In genomic region chr14:65239143-65239672, GRCh38 we compare ENCODE assay signal across 1 cellular context.
TF ChIP-seq lines count a peak whose summit lies in the region.

No MANE protein-coding gene starts in this region.

TF ChIP-seq in HepG2, 621 proteins besides CTCF, POLR2A, EP300 and RAD21 (continued from another document and continues in another):
- TF ChIP-seq LCORL (IDR thresholded peaks at IDR 0.05) (no peak), LCORL (CRISPR knock-in tag; IDR thresholded peaks at IDR 0.05) (0 out of 2 replicates have a peak, but pooled peaks have one; percentile 19), ZNF383 (CRISPR knock-in tag; IDR thresholded peaks at IDR 0.05; ENCODE audit: borderline replicate concordance) (no peak), MXD4 (CRISPR knock-in tag; IDR thresholded peaks at IDR 0.05) (no peak), SMYD3 (CRISPR knock-in tag; IDR thresholded peaks at IDR 0.05) (no peak), POLR2AphosphoS5 (IDR thresholded peaks at IDR 0.05; ENCODE audit: low read depth, low read length) (no peak), KDM6A (CRISPR knock-in tag; IDR thresholded peaks at IDR 0.05; ENCODE audit: low read depth) (no peak), ZNF367 (CRISPR knock-in tag; IDR thresholded peaks at IDR 0.05; ENCODE audit: borderline replicate concordance) (no peak), ZNF773 (CRISPR knock-in tag; IDR thresholded peaks at IDR 0.05; ENCODE audit: borderline replicate concordance) (no peak), ZBTB7B (CRISPR knock-in tag; IDR thresholded peaks at IDR 0.05) (0 out of 2 replicates have a peak, but pooled peaks have one; percentile 30), KMT2B (CRISPR knock-in tag; IDR thresholded peaks at IDR 0.05) (no peak), CBFB (CRISPR knock-in tag; IDR thresholded peaks at IDR 0.05) (no peak), ZFX (CRISPR knock-in tag; IDR thresholded peaks at IDR 0.05; ENCODE audit: low read depth) (peak; percentile 17; the same call in 1 of the 2 replicates), ZNF44 (CRISPR knock-in tag; IDR thresholded peaks at IDR 0.05) (no peak), GMEB1 (CRISPR knock-in tag; IDR thresholded peaks at IDR 0.05; ENCODE audit: borderline replicate concordance) (no peak), ZNF33B (CRISPR knock-in tag; IDR thresholded peaks at IDR 0.05) (no peak), ZNF556 (CRISPR knock-in tag; IDR thresholded peaks at IDR 0.05; ENCODE audit: borderline replicate concordance) (no peak), FOXO1 (CRISPR knock-in tag; IDR thresholded peaks at IDR 0.05) (peak; percentile 39; the same call in 1 of the 2 replicates), ZFP90 (CRISPR knock-in tag; IDR thresholded peaks at IDR 0.05; ENCODE audit: borderline replicate concordance) (no peak), ZNF770 (CRISPR knock-in tag; IDR thresholded peaks at IDR 0.05) (0 out of 2 replicates have a peak, but pooled peaks have one; percentile 14), PCBP2 (optimal IDR thresholded peaks at IDR 0.05; ENCODE audit: low read depth, low read length, poor library complexity, severe bottlenecking) (no peak), RXRA (CRISPR knock-in tag; IDR thresholded peaks at IDR 0.05) (peak; percentile 83; the same call in 1 of the 2 replicates), ZNF768 (CRISPR knock-in tag; IDR thresholded peaks at IDR 0.05) (peak; percentile 69; the same call in 1 of the 2 replicates), TFAP4 (IDR thresholded peaks at IDR 0.05; ENCODE audit: borderline replicate concordance, low read depth) (no peak; the same call in 1 of the 2 replicates), ZNF276 (CRISPR knock-in tag; IDR thresholded peaks at IDR 0.05; ENCODE audit: low read depth) (no peak), DR1 (CRISPR knock-in tag; IDR thresholded peaks at IDR 0.05) (no peak), NFKB2 (CRISPR knock-in tag; IDR thresholded peaks at IDR 0.05; ENCODE audit: borderline replicate concordance) (no peak), HDAC6 (IDR thresholded peaks at IDR 0.05; ENCODE audit: low read depth, low read length) (no peak), KLF16 (CRISPR knock-in tag; IDR thresholded peaks at IDR 0.05) (no peak), MLLT10 (CRISPR knock-in tag; IDR thresholded peaks at IDR 0.05) (no peak), ZNF589 (CRISPR knock-in tag; conservative IDR thresholded peaks at IDR 0.05) (no peak), ZMYM3 (CRISPR knock-in tag; IDR thresholded peaks at IDR 0.05) (no peak), SOX5 (CRISPR knock-in tag; IDR thresholded peaks at IDR 0.05; ENCODE audit: borderline replicate concordance) (peak; percentile 56; the same call in 1 of the 2 replicates), HNF4G (IDR thresholded peaks at IDR 0.05; ENCODE audit: borderline replicate concordance, low read depth, low read length) (peak; percentile 57; the same call in 1 of the 2 replicates), HNF4G (CRISPR knock-in tag; IDR thresholded peaks at IDR 0.05; ENCODE audit: borderline replicate concordance, low read depth) (no peak), ZSCAN25 (CRISPR knock-in tag; IDR thresholded peaks at IDR 0.05) (no peak), CEBPG (CRISPR knock-in tag; IDR thresholded peaks at IDR 0.05) (no peak; the same call in 1 of the 2 replicates), TRAFD1 (CRISPR knock-in tag; IDR thresholded peaks at IDR 0.05; ENCODE audit: borderline replicate concordance) (no peak), FOXA3 (CRISPR knock-in tag; IDR thresholded peaks at IDR 0.05) (0 out of 2 replicates have a peak, but pooled peaks have one; percentile 31)
- TF ChIP-seq, protein P1, sequence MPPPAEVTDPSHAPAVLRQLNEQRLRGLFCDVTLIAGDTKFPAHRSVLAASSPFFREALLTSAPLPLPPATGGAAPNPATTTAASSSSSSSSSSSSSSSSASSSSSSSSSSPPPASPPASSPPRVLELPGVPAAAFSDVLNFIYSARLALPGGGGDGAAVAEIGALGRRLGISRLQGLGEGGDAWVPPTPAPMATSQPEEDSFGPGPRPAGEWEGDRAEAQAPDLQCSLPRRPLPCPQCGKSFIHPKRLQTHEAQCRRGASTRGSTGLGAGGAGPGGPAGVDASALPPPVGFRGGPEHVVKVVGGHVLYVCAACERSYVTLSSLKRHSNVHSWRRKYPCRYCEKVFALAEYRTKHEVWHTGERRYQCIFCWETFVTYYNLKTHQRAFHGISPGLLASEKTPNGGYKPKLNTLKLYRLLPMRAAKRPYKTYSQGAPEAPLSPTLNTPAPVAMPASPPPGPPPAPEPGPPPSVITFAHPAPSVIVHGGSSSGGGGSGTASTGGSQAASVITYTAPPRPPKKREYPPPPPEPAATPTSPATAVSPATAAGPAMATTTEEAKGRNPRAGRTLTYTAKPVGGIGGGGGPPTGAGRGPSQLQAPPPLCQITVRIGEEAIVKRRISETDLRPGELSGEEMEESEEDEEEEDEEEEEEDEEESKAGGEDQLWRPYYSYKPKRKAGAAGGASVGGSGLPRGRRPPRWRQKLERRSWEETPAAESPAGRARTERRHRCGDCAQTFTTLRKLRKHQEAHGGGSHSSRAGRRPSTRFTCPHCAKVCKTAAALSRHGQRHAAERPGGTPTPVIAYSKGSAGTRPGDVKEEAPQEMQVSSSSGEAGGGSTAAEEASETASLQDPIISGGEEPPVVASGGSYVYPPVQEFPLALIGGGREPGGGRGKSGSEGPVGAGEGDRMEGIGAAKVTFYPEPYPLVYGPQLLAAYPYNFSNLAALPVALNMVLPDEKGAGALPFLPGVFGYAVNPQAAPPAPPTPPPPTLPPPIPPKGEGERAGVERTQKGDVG (CRISPR knock-in tag; IDR thresholded peaks at IDR 0.05; ENCODE audit: borderline replicate concordance), result no peak
- TF ChIP-seq, protein P2, sequence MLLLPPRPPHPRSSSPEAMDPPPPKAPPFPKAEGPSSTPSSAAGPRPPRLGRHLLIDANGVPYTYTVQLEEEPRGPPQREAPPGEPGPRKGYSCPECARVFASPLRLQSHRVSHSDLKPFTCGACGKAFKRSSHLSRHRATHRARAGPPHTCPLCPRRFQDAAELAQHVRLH (CRISPR knock-in tag; IDR thresholded peaks at IDR 0.05; ENCODE audit: borderline replicate concordance, low read depth), result peak; percentile 49; the same call in 1 of the 2 replicates
- TF ChIP-seq, protein P3, sequence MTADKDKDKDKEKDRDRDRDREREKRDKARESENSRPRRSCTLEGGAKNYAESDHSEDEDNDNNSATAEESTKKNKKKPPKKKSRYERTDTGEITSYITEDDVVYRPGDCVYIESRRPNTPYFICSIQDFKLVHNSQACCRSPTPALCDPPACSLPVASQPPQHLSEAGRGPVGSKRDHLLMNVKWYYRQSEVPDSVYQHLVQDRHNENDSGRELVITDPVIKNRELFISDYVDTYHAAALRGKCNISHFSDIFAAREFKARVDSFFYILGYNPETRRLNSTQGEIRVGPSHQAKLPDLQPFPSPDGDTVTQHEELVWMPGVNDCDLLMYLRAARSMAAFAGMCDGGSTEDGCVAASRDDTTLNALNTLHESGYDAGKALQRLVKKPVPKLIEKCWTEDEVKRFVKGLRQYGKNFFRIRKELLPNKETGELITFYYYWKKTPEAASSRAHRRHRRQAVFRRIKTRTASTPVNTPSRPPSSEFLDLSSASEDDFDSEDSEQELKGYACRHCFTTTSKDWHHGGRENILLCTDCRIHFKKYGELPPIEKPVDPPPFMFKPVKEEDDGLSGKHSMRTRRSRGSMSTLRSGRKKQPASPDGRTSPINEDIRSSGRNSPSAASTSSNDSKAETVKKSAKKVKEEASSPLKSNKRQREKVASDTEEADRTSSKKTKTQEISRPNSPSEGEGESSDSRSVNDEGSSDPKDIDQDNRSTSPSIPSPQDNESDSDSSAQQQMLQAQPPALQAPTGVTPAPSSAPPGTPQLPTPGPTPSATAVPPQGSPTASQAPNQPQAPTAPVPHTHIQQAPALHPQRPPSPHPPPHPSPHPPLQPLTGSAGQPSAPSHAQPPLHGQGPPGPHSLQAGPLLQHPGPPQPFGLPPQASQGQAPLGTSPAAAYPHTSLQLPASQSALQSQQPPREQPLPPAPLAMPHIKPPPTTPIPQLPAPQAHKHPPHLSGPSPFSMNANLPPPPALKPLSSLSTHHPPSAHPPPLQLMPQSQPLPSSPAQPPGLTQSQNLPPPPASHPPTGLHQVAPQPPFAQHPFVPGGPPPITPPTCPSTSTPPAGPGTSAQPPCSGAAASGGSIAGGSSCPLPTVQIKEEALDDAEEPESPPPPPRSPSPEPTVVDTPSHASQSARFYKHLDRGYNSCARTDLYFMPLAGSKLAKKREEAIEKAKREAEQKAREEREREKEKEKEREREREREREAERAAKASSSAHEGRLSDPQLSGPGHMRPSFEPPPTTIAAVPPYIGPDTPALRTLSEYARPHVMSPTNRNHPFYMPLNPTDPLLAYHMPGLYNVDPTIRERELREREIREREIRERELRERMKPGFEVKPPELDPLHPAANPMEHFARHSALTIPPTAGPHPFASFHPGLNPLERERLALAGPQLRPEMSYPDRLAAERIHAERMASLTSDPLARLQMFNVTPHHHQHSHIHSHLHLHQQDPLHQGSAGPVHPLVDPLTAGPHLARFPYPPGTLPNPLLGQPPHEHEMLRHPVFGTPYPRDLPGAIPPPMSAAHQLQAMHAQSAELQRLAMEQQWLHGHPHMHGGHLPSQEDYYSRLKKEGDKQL (CRISPR knock-in tag; IDR thresholded peaks at IDR 0.05; ENCODE audit: low read depth), result peak; percentile 18; the same call in 1 of the 2 replicates
